ENCODE assay signal across 12 cellular contexts in the genomic region with DNA sequence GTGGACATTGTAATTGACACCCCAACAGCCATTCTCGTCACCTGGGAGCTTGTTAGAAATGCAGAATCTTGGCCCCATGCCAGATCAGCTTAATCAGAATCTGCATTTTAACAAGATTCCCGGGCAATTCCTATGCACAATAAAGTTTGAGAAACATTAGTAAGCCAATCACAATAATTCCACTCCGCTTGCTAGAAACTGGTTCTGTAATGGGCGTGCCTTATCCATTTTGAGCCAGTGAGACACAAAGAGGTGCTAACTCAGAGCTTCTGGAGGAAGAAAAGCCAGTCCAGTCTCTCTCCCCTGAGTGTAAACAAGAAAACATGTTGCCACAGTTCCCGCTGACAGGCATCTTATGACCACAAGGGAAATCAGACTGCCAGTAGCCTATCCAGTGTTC. TPM values are rescaled to one million over a fixed set of nuclear protein-coding genes. Genes with fewer than 3 reads are reported as not detected.
DNase-seq lines count a peak whose midpoint lies in the region; ATAC-seq, FAIRE-seq and TF ChIP-seq lines count a peak whose summit lies in the region.
"Had no signal": no experiment of that assay in that cellular context is flagged by ENCODE, and none has a peak within 500 bp of the region (broad histone marks: within the 10 kb centered on the region; RNA-seq: fewer than 3 reads in every experiment).

No MANE protein-coding gene starts in this region.

- H3K36me3 ChIP-seq in cardiac muscle cell, result no peaks in the 10 kb centered on the region
- H3K36me3 ChIP-seq in psoas muscle (ENCODE audit: insufficient read depth in 1 of 2, low read depth in 1 of 2), result no peaks in the 10 kb centered on the region

- TF ChIP-seq CTCF in cardiac muscle cell (IDR thresholded peaks at IDR 0.05; ENCODE audit: low read depth, low read length), result no peak
- TF ChIP-seq CTCF in psoas muscle (IDR thresholded peaks at IDR 0.05), result no peak

- H3K27me3 ChIP-seq in cardiac muscle cell (no peaks in the 10 kb centered on the region), right cardiac atrium (ENCODE audit: control insufficient read depth, insufficient read depth) (no peaks in the 10 kb centered on the region), psoas muscle (ENCODE audit: insufficient read depth in 3 of 3, low read length in 2 of 3) (no peaks in the 10 kb centered on the region)

- H3K4me1 ChIP-seq in cardiac muscle cell (ENCODE audit: low read depth), result peaks cover 24% of the 10 kb centered on the region
- H3K4me1 ChIP-seq in right cardiac atrium (ENCODE audit: control insufficient read depth, insufficient read depth, low read length), result peaks cover 4% of the 10 kb centered on the region
- H3K4me1 ChIP-seq in psoas muscle, result peaks cover 31% of the 10 kb centered on the region

- H3K27ac ChIP-seq in cardiac muscle cell, result peak overlapping the region; percentile 99
- H3K27ac ChIP-seq in right cardiac atrium (ENCODE audit: low read length), result no peak overlapping the region
- H3K27ac ChIP-seq in epithelial cell of prostate, result peak overlapping the region; percentile 55
- no peak overlapping the region for H3K27ac ChIP-seq in psoas muscle

- ATAC-seq in right cardiac atrium (no peak), psoas muscle (no peak)

- no peak for FAIRE-seq in GM19239 (lab: Jason Lieb, UNC)
- FAIRE-seq: small intestine had no signal

- H3K4me3 ChIP-seq in cardiac muscle cell (no peak overlapping the region), right cardiac atrium (ENCODE audit: low read length) (no peak overlapping the region), psoas muscle (no peak overlapping the region)

- peak in 1 of 2 donors; percentile 6 for DNase-seq in cardiac muscle cell (ENCODE audit: low read depth in 1 of 2, low spot score in 1 of 2)
- no peak for DNase-seq in right cardiac atrium
- DNase-seq in NCI-H345 treated with DMSO at 0.1 percent for 48 hours (lab: John Stamatoyannopoulos, UW; ENCODE audit: unreplicated experiment), result peak; percentile 42
- peak; percentile 95 for DNase-seq in epithelial cell of prostate (ENCODE audit: low read depth, low spot score)
- DNase-seq in ureter (ENCODE audit: low spot score), result peak; percentile 54
- no peak for DNase-seq in psoas muscle
- no peak for DNase-seq in GM19239 (ENCODE audit: insufficient read length, low spot score)
- no peak for DNase-seq in GM19240 (ENCODE audit: insufficient read length, low spot score)
- DNase-seq: activated CD4-positive, alpha-beta T cell treated with anti-CD3 and anti-CD28 coated beads, Interleukin-2, amount 50 U/mL, for 1 hour; activated naive CD4-positive, alpha-beta T cell treated with anti-CD3 and anti-CD28 coated beads, Interleukin-2, amount 10 ng/mL, durations not matched to agents 7 days and 5 days; SK-N-SH; small intestine had no signal

- WGBS in right cardiac atrium, result 75% methylated on average over 5 of the region's 5 CpGs
- 71 to 81% (median 73%) methylated on average over 5 of the region's 5 CpGs for WGBS in psoas muscle, 3 donors

- intact Hi-C loops in right cardiac atrium (cut with DNase I) (no loop called here), psoas muscle (cut with DNase I) (no loop called here)

- H3K9me3 ChIP-seq in cardiac muscle cell (ENCODE audit: low read depth), result no peaks in the 10 kb centered on the region
- no peaks in the 10 kb centered on the region for H3K9me3 ChIP-seq in right cardiac atrium (ENCODE audit: control insufficient read depth, low read length)
- no peaks in the 10 kb centered on the region for H3K9me3 ChIP-seq in psoas muscle
- H3K9me3 ChIP-seq: SK-N-SH had no signal

RNA-seq across cellular contexts. Expression of gene PUM2, which starts 3.0 kb away (rescaled TPM):
- total RNA-seq in cardiac muscle cell (27.3 and 35.8 TPM in 2 replicates), right cardiac atrium (10 to 100 TPM; 77.2 to 84.5 (median 81.3) TPM), ureter (123 TPM), psoas muscle (10 to 100 TPM; 37.3 to 61.7 (median 48.6) TPM)
- polyA plus RNA-seq in cardiac muscle cell (18.4 and 20.1 TPM in 2 replicates), right cardiac atrium (27.5 TPM), psoas muscle (10 to 100 TPM; 13.0 to 50.5 (median 20.4) TPM)

Comparison
In these comparisons a context has a peak if more than half of its experiments do, and no peak if none do; other contexts are left out.
1. H3K27ac ChIP-seq: peak in cardiac muscle cell (single experiment) and epithelial cell of prostate (single experiment); none in right cardiac atrium (single experiment) and psoas muscle (single experiment).
2. DNase-seq: peak in NCI-H345 treated with DMSO at 0.1 percent for 48 hours (single experiment), epithelial cell of prostate (single experiment) and ureter (single experiment); none in right cardiac atrium (0 of 3), psoas muscle (0 of 2), GM19239 (single experiment) and GM19240 (single experiment).